In genomic region chr20:47360489-47361267, GRCh38 we compare ENCODE assay signal across 1 cellular context.
A peak's percentile ranks its signal among the peaks of the same experiment; 100 is the strongest.
TF ChIP-seq lines count a peak whose summit lies in the region.

No MANE protein-coding gene starts in this region.

TF ChIP-seq in A549, 52 proteins besides CTCF, POLR2A, EP300 and RAD21 (continued from another document):
- TF ChIP-seq TP53 (CRISPR knock-in tag; IDR thresholded peaks at IDR 0.05) (peak; percentile 33), HDAC2 (IDR thresholded peaks at IDR 0.05) (no peak), MAX (IDR thresholded peaks at IDR 0.05) (peak; percentile 76), MAFK (IDR thresholded peaks at IDR 0.05; ENCODE audit: partially characterized antibody) (peak; percentile 63), GATA3 (IDR thresholded peaks at IDR 0.05; ENCODE audit: borderline replicate concordance) (peak; percentile 21; the same call in 1 of the 2 replicates), JUNB (IDR thresholded peaks at IDR 0.05) (peak; percentile 13; the same call in 1 of the 2 replicates), TFCP2L1 (CRISPR knock-in tag; IDR thresholded peaks at IDR 0.05) (no peak), FOSL2 (IDR thresholded peaks at IDR 0.05) (no peak), FOSL2 (CRISPR knock-in tag; IDR thresholded peaks at IDR 0.05) (peak; percentile 39)
